ENCODE assay signal across 10 cellular contexts in genomic region chrX:15911729-15912550, GRCh38. TPM values are rescaled to one million over a fixed set of nuclear protein-coding genes. Genes with fewer than 3 reads are reported as not detected.
A peak's percentile ranks its signal among the peaks of the same experiment; 100 is the strongest.
DNase-seq lines count a peak whose midpoint lies in the region; ATAC-seq, FAIRE-seq and TF ChIP-seq lines count a peak whose summit lies in the region.
"Had no signal": no experiment of that assay in that cellular context is flagged by ENCODE, and none has a peak within 500 bp of the region (broad histone marks: within the 10 kb centered on the region; RNA-seq: fewer than 3 reads in every experiment).

No MANE protein-coding gene starts in this region.

- H3K27ac ChIP-seq in PC-3 (ENCODE audit: low read length) (no peak overlapping the region), MM.1S (ENCODE audit: low read length) (no peak overlapping the region)

- no peak for DNase-seq in AG09319 (ENCODE audit: extremely low read depth, low read depth)
- DNase-seq in GM19239 (ENCODE audit: insufficient read length, low spot score): no peak
- DNase-seq in PC-3: peak; percentile 8
- DNase-seq in glutamatergic neuron: no peak
- no peak for DNase-seq in MM.1S
- DNase-seq in SW 1271 (lab: John Stamatoyannopoulos, UW): no peak
- DNase-seq: aorta, mesenchymal stem cell had no signal

- no peak overlapping the region for H3K4me2 ChIP-seq in PC-3 (ENCODE audit: low read length)
- H3K4me2 ChIP-seq in MM.1S (ENCODE audit: low read depth, low read length): no peak overlapping the region

- no peaks in the 10 kb centered on the region for H3K27me3 ChIP-seq in PC-3 (ENCODE audit: low read length)
- no peaks in the 10 kb centered on the region for H3K27me3 ChIP-seq in MM.1S (replicated peaks; ENCODE audit: insufficient read depth, low read length)

- H4K20me1 ChIP-seq in PC-3 (ENCODE audit: low read length) (no peaks in the 10 kb centered on the region), MM.1S (ENCODE audit: insufficient read depth, low read length) (no peaks in the 10 kb centered on the region)

- H2AFZ ChIP-seq in PC-3 (ENCODE audit: low read length) (no peak overlapping the region), MM.1S (ENCODE audit: low read length) (no peak overlapping the region)

- FAIRE-seq in GM19239 (lab: Jason Lieb, UNC): peak; percentile 48

- H3F3A ChIP-seq in PC-3 (ENCODE audit: low read length, unreplicated experiment): no peaks in the 10 kb centered on the region
- no peaks in the 10 kb centered on the region for H3F3A ChIP-seq in MM.1S (ENCODE audit: insufficient read depth, low read length)

- no peaks in the 10 kb centered on the region for H3K36me3 ChIP-seq in PC-3 (ENCODE audit: low read depth, low read length)
- no peaks in the 10 kb centered on the region for H3K36me3 ChIP-seq in MM.1S (replicated peaks; ENCODE audit: insufficient read depth, low read length)

- BruUV-seq in PC-3 (replicated peaks; lab: Mats Ljungman, UMichigan): no TSS peak

- ATAC-seq in PC-3 (no peak), HG03439 (IDR thresholded peaks at IDR 0.05; ENCODE audit: unreplicated experiment) (no peak), GM21737 (IDR thresholded peaks at IDR 0.05; ENCODE audit: unreplicated experiment) (no peak)

- POLR2A ChIA-PET in PC-3 (lab: Charles Lee; ENCODE audit: unreplicated experiment): interaction anchor here (0.6 kb wide), 1 partner anchor 231 kb away, joined by 4 read pairs; no protein-coding TSS in a partner anchor

- peaks cover 9% of the 10 kb centered on the region for H3K27me3 Mint-ChIP-seq in glutamatergic neuron (ENCODE audit: unreplicated experiment)

- no peak overlapping the region for H3K4me3 ChIP-seq in PC-3 (ENCODE audit: low read length)
- H3K4me3 ChIP-seq in MM.1S (ENCODE audit: low read length): no peak overlapping the region

- H3K4me3 Mint-ChIP-seq in glutamatergic neuron (ENCODE audit: unreplicated experiment): no peak overlapping the region

- H3K9ac ChIP-seq in PC-3 (ENCODE audit: low read length) (no peak overlapping the region), MM.1S (ENCODE audit: low read length) (no peak overlapping the region)

- H3K36me3 Mint-ChIP-seq in glutamatergic neuron (ENCODE audit: unreplicated experiment): no peaks in the 10 kb centered on the region

- H3K4me1 ChIP-seq in PC-3 (ENCODE audit: insufficient read depth, low read length) (no peaks in the 10 kb centered on the region), MM.1S (ENCODE audit: low read length) (no peaks in the 10 kb centered on the region)

- peak overlapping the region; percentile 90 for H3K27ac Mint-ChIP-seq in glutamatergic neuron (ENCODE audit: unreplicated experiment)

- intact Hi-C loops in PC-3 (cut with micrococcal nuclease): no loop called here

- H3K9me2 ChIP-seq in PC-3 (replicated peaks; ENCODE audit: low read length): no peaks in the 10 kb centered on the region
- H3K9me2 ChIP-seq in MM.1S (replicated peaks; ENCODE audit: insufficient read depth, low read length): no peaks in the 10 kb centered on the region

- CTCF ChIA-PET in PC-3 (lab: Charles Lee): no interaction called here

- peaks cover 2% of the 10 kb centered on the region for H3K9me3 Mint-ChIP-seq in glutamatergic neuron (ENCODE audit: unreplicated experiment)

- H3K79me2 ChIP-seq in PC-3 (ENCODE audit: low read length) (no peaks in the 10 kb centered on the region), MM.1S (ENCODE audit: low read length) (no peaks in the 10 kb centered on the region)

- H3K4me1 Mint-ChIP-seq in glutamatergic neuron (ENCODE audit: low read depth, unreplicated experiment): peaks cover 24% of the 10 kb centered on the region

- TF ChIP-seq CTCF in AG09319 (IDR thresholded peaks at IDR 0.05; ENCODE audit: low read depth, low read length): peak; percentile 10
- TF ChIP-seq CTCF in PC-3 (conservative IDR thresholded peaks at IDR 0.05; ENCODE audit: low read depth, low read length): peak; percentile 26; the same call in 1 of the 2 replicates
- no peak for TF ChIP-seq CTCF in glutamatergic neuron (IDR thresholded peaks at IDR 0.05; ENCODE audit: partially characterized antibody, unreplicated experiment)
- no peak for TF ChIP-seq CTCF in MM.1S (IDR thresholded peaks at IDR 0.05; ENCODE audit: low read length)

- H3K9me3 ChIP-seq in PC-3 (ENCODE audit: low read length): no peaks in the 10 kb centered on the region
- no peaks in the 10 kb centered on the region for H3K9me3 ChIP-seq in MM.1S (replicated peaks; ENCODE audit: insufficient read depth, low read length)

RNA-seq across cellular contexts. Expression of gene AP1S2, which starts 57.3 kb away (rescaled TPM):
- total RNA-seq in PC-3 (2014; rRNA removed) (28.2 and 28.3 TPM in 2 replicates), glutamatergic neuron (ENCODE audit: unreplicated experiment) (89.4 TPM)

Comparison
In these comparisons a context has a peak if more than half of its experiments do, and no peak if none do; other contexts are left out.
1. CTCF ChIP-seq: peak in AG09319 (single experiment) and PC-3 (single experiment); none in glutamatergic neuron (single experiment) and MM.1S (single experiment).